11 cellular contexts compared by ENCODE assay signal in the genomic region with DNA sequence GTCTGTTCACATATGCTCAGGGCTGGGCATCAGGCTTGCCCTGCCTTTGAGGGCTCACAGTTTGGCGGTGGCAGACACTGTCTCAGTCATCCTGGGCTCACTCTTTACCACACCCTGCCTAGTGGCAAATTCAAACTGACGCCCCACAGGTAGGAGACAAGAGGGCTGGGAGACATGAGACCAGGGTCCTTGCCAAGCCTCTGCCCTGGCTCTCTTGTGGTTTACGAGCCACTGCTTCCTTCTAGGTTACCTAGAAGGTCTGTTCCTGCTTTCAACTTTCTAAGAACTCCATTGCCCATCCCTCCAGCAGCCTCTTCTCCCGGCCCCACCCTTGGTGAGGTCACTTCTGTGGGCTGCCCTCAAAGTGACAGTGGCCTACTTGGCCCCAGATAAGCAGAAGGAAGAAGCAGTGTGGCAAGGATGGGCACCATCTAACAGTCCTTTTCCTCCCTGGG. TPM values are rescaled to one million over a fixed set of nuclear protein-coding genes. Genes with fewer than 3 reads are reported as not detected.
A peak's percentile ranks its signal among the peaks of the same experiment; 100 is the strongest.
DNase-seq lines count a peak whose midpoint lies in the region; ATAC-seq lines count a peak whose summit lies in the region.
"Had no signal": no experiment of that assay in that cellular context is flagged by ENCODE, and none has a peak within 500 bp of the region (broad histone marks: within the 10 kb centered on the region; RNA-seq: fewer than 3 reads in every experiment).

No MANE protein-coding gene starts in this region.

- H3K36me3 Mint-ChIP-seq in activated naive CD8-positive, alpha-beta T cell, result no peaks in the 10 kb centered on the region
- H3K36me3 Mint-ChIP-seq in natural killer cell treated with Interleukin-12 subunit alpha and Interleukin-12 subunit beta and Interleukin-15 and Interleukin-18, amount 100 ng/mL, for 72 hours, result no peaks in the 10 kb centered on the region

- H3K27ac Mint-ChIP-seq in activated naive CD8-positive, alpha-beta T cell, result peak overlapping the region; percentile 68
- peak overlapping the region; percentile 81 to 83 for H3K27ac Mint-ChIP-seq in natural killer cell treated with Interleukin-12 subunit alpha and Interleukin-12 subunit beta and Interleukin-15 and Interleukin-18, amount 100 ng/mL, for 72 hours

- peak; percentile 16 to 56 for ATAC-seq in natural killer cell treated with Interleukin-12 subunit alpha and Interleukin-12 subunit beta and Interleukin-15 and Interleukin-18, amount 100 ng/mL, for 72 hours
- ATAC-seq: left cardiac atrium had no signal

- peaks cover 84% of the 10 kb centered on the region for H3K4me1 Mint-ChIP-seq in activated naive CD8-positive, alpha-beta T cell (ENCODE audit: low read depth)
- peaks cover 50 to 62% of the 10 kb centered on the region in 2 donors for H3K4me1 Mint-ChIP-seq in natural killer cell treated with Interleukin-12 subunit alpha and Interleukin-12 subunit beta and Interleukin-15 and Interleukin-18, amount 100 ng/mL, for 72 hours (ENCODE audit: low read depth in 2 of 2)

- H3K27me3 Mint-ChIP-seq in activated naive CD8-positive, alpha-beta T cell, result no peaks in the 10 kb centered on the region
- H3K27me3 Mint-ChIP-seq in natural killer cell treated with Interleukin-12 subunit alpha and Interleukin-12 subunit beta and Interleukin-15 and Interleukin-18, amount 100 ng/mL, for 72 hours, result no peaks in the 10 kb centered on the region

- H3K9me3 Mint-ChIP-seq in activated naive CD8-positive, alpha-beta T cell (ENCODE audit: low read depth), result no peaks in the 10 kb centered on the region
- no peaks in the 10 kb centered on the region for H3K9me3 Mint-ChIP-seq in natural killer cell treated with Interleukin-12 subunit alpha and Interleukin-12 subunit beta and Interleukin-15 and Interleukin-18, amount 100 ng/mL, for 72 hours

- no peak overlapping the region for H3K4me3 Mint-ChIP-seq in activated naive CD8-positive, alpha-beta T cell
- peak overlapping the region; percentile 62 for H3K4me3 Mint-ChIP-seq in natural killer cell treated with Interleukin-12 subunit alpha and Interleukin-12 subunit beta and Interleukin-15 and Interleukin-18, amount 100 ng/mL, for 72 hours

- DNase-seq in CMK (ENCODE audit: low read depth) (peak; percentile 90), NOMO-1 (lab: John Stamatoyannopoulos, UW; ENCODE audit: unreplicated experiment in 2 of 2) (peak; percentile 75 to 79), NCI-H345 treated with DMSO at 0.1 percent for 48 hours (lab: John Stamatoyannopoulos, UW; ENCODE audit: unreplicated experiment) (no peak), NCI-H1048 (lab: John Stamatoyannopoulos, UW) (no peak), NCI-H1436 treated with DMSO at 0.1 percent for 48 hours (lab: John Stamatoyannopoulos, UW) (no peak)
- no peak for DNase-seq in natural killer cell treated with Interleukin-12 subunit alpha and Interleukin-12 subunit beta and Interleukin-15 and Interleukin-18, amount 100 ng/mL, for 72 hours (ENCODE audit: low spot score)
- DNase-seq: foreskin melanocyte, left cardiac atrium, NCI-H187 treated with DMSO at 0.1 percent for 48 hours, pancreas had no signal

RNA-seq across cellular contexts. Expression of a gene that starts 10.5 kb away (rescaled TPM):
- total RNA-seq in natural killer cell treated with Interleukin-12 subunit alpha and Interleukin-12 subunit beta and Interleukin-15 and Interleukin-18, amount 100 ng/mL, for 72 hours, result 10 to 100 TPM; 71.1 to 93.3 TPM

Comparison
In these comparisons a context has a peak if more than half of its experiments do, and no peak if none do; other contexts are left out.
1. DNase-seq: peak in CMK (single experiment) and NOMO-1 (2 of 2); none in natural killer cell treated with Interleukin-12 subunit alpha and Interleukin-12 subunit beta and Interleukin-15 and Interleukin-18, amount 100 ng/mL, for 72 hours (single experiment), NCI-H345 treated with DMSO at 0.1 percent for 48 hours (single experiment), NCI-H1048 (single experiment) and NCI-H1436 treated with DMSO at 0.1 percent for 48 hours (single experiment).